In genomic region chr1:230218667-230219066, GRCh38 we compare ENCODE assay signal across 19 cellular contexts.
"Had no signal": no experiment of that assay in that cellular context is flagged by ENCODE, and none has a peak within 500 bp of the region (broad histone marks: within the 10 kb centered on the region; RNA-seq: fewer than 3 reads in every experiment).

No MANE protein-coding gene starts in this region.

- H3K9me3 Mint-ChIP-seq: naive thymus-derived CD8-positive, alpha-beta T cell had no signal

- H3K27ac ChIP-seq: foreskin keratinocyte, heart left ventricle, parathyroid adenoma, sigmoid colon, skin epidermis, testis, uterus had no signal

- H3K27ac Mint-ChIP-seq: endodermal cell; stimulated activated naive CD8-positive, alpha-beta T cell treated with anti-CD3 and anti-CD28 coated beads, Interleukin-15, amount 100 ng/mL, for 72 hours had no signal

- H3K27me3 ChIP-seq: foreskin keratinocyte, heart left ventricle, sigmoid colon, testis, upper lobe of left lung, uterus had no signal

- H3K9me3 ChIP-seq: heart left ventricle, sigmoid colon, testis, upper lobe of left lung, uterus had no signal

- DNase-seq: cerebellar nuclear complex; effector CD4-positive, alpha-beta T cell; endodermal cell; erythroblast; foreskin keratinocyte; heart left ventricle; hippocampal formation; left colon; naive thymus-derived CD8-positive, alpha-beta T cell; sigmoid colon; stimulated activated CD4-positive, alpha-beta T cell treated with anti-CD3 and anti-CD28 coated beads, Interleukin-2, amount 100 ng/mL, for 24 hours; stimulated activated CD4-positive, alpha-beta T cell treated with anti-CD3 and anti-CD28 coated beads, Interleukin-4, amount 100 ng/mL, for 4 hours; stimulated activated naive B cell treated with anti-CD40 and anti-IgM and Interleukin-4, amounts not matched to agents 10 μg/mL and 1 μg/mL and 100 μg/mL, for 72 hours; stimulated activated naive CD8-positive, alpha-beta T cell treated with anti-CD3 and anti-CD28 coated beads, Interleukin-15, amount 100 ng/mL, for 72 hours; testis; upper lobe of left lung; uterus had no signal

- H3K4me1 ChIP-seq: foreskin keratinocyte, parathyroid adenoma had no signal

- H3K36me3 ChIP-seq: heart left ventricle, sigmoid colon, upper lobe of left lung, uterus had no signal

- H3K4me3 Mint-ChIP-seq: endodermal cell; naive thymus-derived CD8-positive, alpha-beta T cell; stimulated activated naive B cell treated with anti-CD40 and anti-IgM and Interleukin-4, amounts not matched to agents 10 μg/mL and 1 μg/mL and 100 μg/mL, for 72 hours; stimulated activated naive CD8-positive, alpha-beta T cell treated with anti-CD3 and anti-CD28 coated beads, Interleukin-15, amount 100 ng/mL, for 72 hours had no signal

- ATAC-seq: foreskin keratinocyte; heart left ventricle; left colon; naive thymus-derived CD8-positive, alpha-beta T cell; stimulated activated naive B cell treated with anti-CD40 and anti-IgM and Interleukin-4, amounts not matched to agents 10 μg/mL and 1 μg/mL and 100 μg/mL, for 72 hours; stimulated activated naive CD8-positive, alpha-beta T cell treated with anti-CD3 and anti-CD28 coated beads, Interleukin-15, amount 100 ng/mL, for 72 hours had no signal

- H3K4me3 ChIP-seq: heart left ventricle, sigmoid colon, skin epidermis, testis, upper lobe of left lung, uterus had no signal

- H3K27me3 Mint-ChIP-seq: naive thymus-derived CD8-positive, alpha-beta T cell; stimulated activated naive B cell treated with anti-CD40 and anti-IgM and Interleukin-4, amounts not matched to agents 10 μg/mL and 1 μg/mL and 100 μg/mL, for 72 hours; stimulated activated naive CD8-positive, alpha-beta T cell treated with anti-CD3 and anti-CD28 coated beads, Interleukin-15, amount 100 ng/mL, for 72 hours had no signal
